Comparison of ENCODE assay signal across 7 cellular contexts in genomic region chr16:67041520-67041919, GRCh38. TPM values are rescaled to one million over a fixed set of nuclear protein-coding genes. Genes with fewer than 3 reads are reported as not detected.
DNase-seq lines count a peak whose midpoint lies in the region; ATAC-seq and TF ChIP-seq lines count a peak whose summit lies in the region.
"Not testable (repeated sequence)": the region's sequence is repeated elsewhere in the genome, so short reads cannot be mapped to it uniquely, and the experiment has no call there.

No MANE protein-coding gene starts in this region.

- TF ChIP-seq EP300 in SK-N-SH (IDR thresholded peaks at IDR 0.05; ENCODE audit: borderline replicate concordance in 1 of 2, low read depth in 1 of 2, low read length in 1 of 2), result not testable (repeated sequence)

- not testable (repeated sequence) for H2AFZ ChIP-seq in Loucy (ENCODE audit: low read length); SK-N-SH (ENCODE audit: low read depth)

- not testable (repeated sequence) for H3F3A ChIP-seq in Loucy (ENCODE audit: low read depth)
- H3F3A ChIP-seq in SK-N-SH (replicated peaks; ENCODE audit: insufficient read depth), result peaks cover 16% of the 10 kb centered on the region

- not testable (repeated sequence) for H3K9me2 ChIP-seq in Loucy (replicated peaks; ENCODE audit: low read depth, low read length); SK-N-SH

- peaks cover 100% of the 10 kb centered on the region for H3K79me2 ChIP-seq in Loucy (ENCODE audit: insufficient read depth, low read length)
- peaks cover 100% of the 10 kb centered on the region for H3K79me2 ChIP-seq in SK-N-SH (ENCODE audit: insufficient read depth)

- 0 out of 2 replicates have a peak, but pooled peaks have one; percentile 10 for TF ChIP-seq CTCF in Loucy (conservative IDR thresholded peaks at IDR 0.05; ENCODE audit: low read length)
- TF ChIP-seq CTCF in SK-N-SH (IDR thresholded peaks at IDR 0.05), result 0 out of 2 replicates have a peak, but pooled peaks have one; percentile 19
- peak; percentile 1 for TF ChIP-seq CTCF in cardiac fibroblast (IDR thresholded peaks at IDR 0.05; ENCODE audit: low read depth, low read length)

- H3K4me3 Mint-ChIP-seq in activated T-cell treated with anti-CD3 and anti-CD28 coated beads, Interleukin-2, amount 50 U/mL, for 24 hours; stimulated activated naive B cell treated with anti-CD40 and anti-IgM and Interleukin-4, amounts not matched to agents 10 μg/mL and 1 μg/mL and 100 μg/mL, for 72 hours: not testable (repeated sequence)

- TF ChIP-seq RAD21 in SK-N-SH (IDR thresholded peaks at IDR 0.05; ENCODE audit: low read length), result not testable (repeated sequence)

- not testable (repeated sequence) for ATAC-seq in stimulated activated naive B cell treated with anti-CD40 and anti-IgM and Interleukin-4, amounts not matched to agents 10 μg/mL and 1 μg/mL and 100 μg/mL, for 72 hours (replicated peaks)

- not testable (repeated sequence) for H3K4me2 ChIP-seq in Loucy (ENCODE audit: low read depth, low read length, poor library complexity, severe bottlenecking); SK-N-SH

- peaks cover 46% of the 10 kb centered on the region for H3K4me1 Mint-ChIP-seq in activated T-cell treated with anti-CD3 and anti-CD28 coated beads, Interleukin-2, amount 50 U/mL, for 24 hours (ENCODE audit: low read depth)
- not testable (repeated sequence) for H3K4me1 Mint-ChIP-seq in stimulated activated naive B cell treated with anti-CD40 and anti-IgM and Interleukin-4, amounts not matched to agents 10 μg/mL and 1 μg/mL and 100 μg/mL, for 72 hours

- not testable (repeated sequence) for H3K4me3 ChIP-seq in Loucy (ENCODE audit: low read length, poor library complexity, severe bottlenecking); SK-N-SH (ENCODE audit: low read depth in 2 of 2, low read length in 1 of 2); cardiac fibroblast (replicated peaks in 1 of 2; ENCODE audit: low read depth in 2 of 2, low read length in 2 of 2)

- not testable (repeated sequence) for H3K27me3 Mint-ChIP-seq in activated T-cell treated with anti-CD3 and anti-CD28 coated beads, Interleukin-2, amount 50 U/mL, for 24 hours; stimulated activated naive B cell treated with anti-CD40 and anti-IgM and Interleukin-4, amounts not matched to agents 10 μg/mL and 1 μg/mL and 100 μg/mL, for 72 hours

- not testable (repeated sequence) for H3K27me3 ChIP-seq in Loucy (ENCODE audit: insufficient read depth, low read length, poor library complexity, severe bottlenecking); SK-N-SH (ENCODE audit: insufficient read depth)

- not testable (repeated sequence) for H3K9me3 ChIP-seq in Loucy (ENCODE audit: insufficient read depth, low read depth, low read length); SK-N-SH

- H3K36me3 Mint-ChIP-seq in activated T-cell treated with anti-CD3 and anti-CD28 coated beads, Interleukin-2, amount 50 U/mL, for 24 hours (ENCODE audit: low read depth), result peaks cover 71% of the 10 kb centered on the region
- peaks cover 15 to 19% of the 10 kb centered on the region in 2 donors for H3K36me3 Mint-ChIP-seq in stimulated activated naive B cell treated with anti-CD40 and anti-IgM and Interleukin-4, amounts not matched to agents 10 μg/mL and 1 μg/mL and 100 μg/mL, for 72 hours

- DNase-seq in GF-D8 (lab: John Stamatoyannopoulos, UW) (peak; percentile 7), left kidney (ENCODE audit: low read depth, low spot score) (peak; percentile 31)
- not testable (repeated sequence) for DNase-seq in SK-N-SH; activated T-cell treated with anti-CD3 and anti-CD28 coated beads, Interleukin-2, amount 50 U/mL, for 24 hours; cardiac fibroblast (ENCODE audit: low read depth in 2 of 2); stimulated activated naive B cell treated with anti-CD40 and anti-IgM and Interleukin-4, amounts not matched to agents 10 μg/mL and 1 μg/mL and 100 μg/mL, for 72 hours

- not testable (repeated sequence) for H3K27ac ChIP-seq in SK-N-SH (ENCODE audit: low read depth in 2 of 2, low read length in 1 of 2)

- peaks cover 69% of the 10 kb centered on the region for H3K36me3 ChIP-seq in Loucy (ENCODE audit: insufficient read depth, low read length)
- H3K36me3 ChIP-seq in SK-N-SH (replicated peaks in 1 of 2; ENCODE audit: control insufficient read depth in 1 of 2, insufficient read depth in 2 of 2, low read length in 1 of 2), result peaks cover 24 to 70% of the 10 kb centered on the region in 2 experiments

- not testable (repeated sequence) for H3K9ac ChIP-seq in Loucy (ENCODE audit: low read depth, low read length, poor library complexity, severe bottlenecking); SK-N-SH

- H3K4me1 ChIP-seq in Loucy (ENCODE audit: insufficient read depth, low read length, poor library complexity, severe bottlenecking), result peaks cover 18% of the 10 kb centered on the region
- H3K4me1 ChIP-seq in SK-N-SH (ENCODE audit: control insufficient read depth in 1 of 2, insufficient read depth in 2 of 2, low read depth in 1 of 2, low read length in 1 of 2), result not testable (repeated sequence)

- H4K20me1 ChIP-seq in Loucy (ENCODE audit: insufficient read depth, low read length, poor library complexity, severe bottlenecking) (peaks cover 61% of the 10 kb centered on the region), SK-N-SH (ENCODE audit: insufficient read depth) (peaks cover 58% of the 10 kb centered on the region)

- CTCF ChIA-PET in SK-N-SH (lab: Yijun Ruan, JAX), result interaction anchor here (0.7 to 2.0 kb wide), 5 partner anchors 9 to 114 kb away, joined by 3 to 6 read pairs (median 4); no protein-coding TSS in a partner anchor

- peak overlapping the region; percentile 38 for H3K27ac Mint-ChIP-seq in activated T-cell treated with anti-CD3 and anti-CD28 coated beads, Interleukin-2, amount 50 U/mL, for 24 hours
- peak overlapping the region; percentile 33 for H3K27ac Mint-ChIP-seq in stimulated activated naive B cell treated with anti-CD40 and anti-IgM and Interleukin-4, amounts not matched to agents 10 μg/mL and 1 μg/mL and 100 μg/mL, for 72 hours

- not testable (repeated sequence) for H3K9me3 Mint-ChIP-seq in activated T-cell treated with anti-CD3 and anti-CD28 coated beads, Interleukin-2, amount 50 U/mL, for 24 hours; stimulated activated naive B cell treated with anti-CD40 and anti-IgM and Interleukin-4, amounts not matched to agents 10 μg/mL and 1 μg/mL and 100 μg/mL, for 72 hours

- 93% methylated on average over 4 of the region's 4 CpGs for WGBS in SK-N-SH (ENCODE audit: low lambda C conversion rate)

- POLR2A ChIA-PET in SK-N-SH (lab: Yijun Ruan, JAX), result not testable (repeated sequence)

RNA-seq across cellular contexts. Expression of gene CBFB, which starts 12.6 kb away (rescaled TPM):
- 38.8 and 40.1 TPM in 2 replicates for polyA plus RNA-seq in SK-N-SH (2012; rRNA removed)
- 53.2 and 79.2 TPM in 2 replicates for polyA plus RNA-seq in SK-N-SH (2012; cell fraction: cytosol; rRNA removed)
- 23.6 and 34.2 TPM in 2 replicates for polyA plus RNA-seq in SK-N-SH (2012; cell fraction: nucleus; rRNA removed)

RNA-seq across cellular contexts. Expression of gene CES4A, which starts 53.1 kb away (rescaled TPM):
- polyA plus RNA-seq in SK-N-SH (2012; rRNA removed), result 7.3 and 13.2 TPM in 2 replicates
- 1.8 and 2.6 TPM in 2 replicates for polyA plus RNA-seq in SK-N-SH (2012; cell fraction: cytosol; rRNA removed)
- 86.2 and 87.9 TPM in 2 replicates for polyA plus RNA-seq in SK-N-SH (2012; cell fraction: nucleus; rRNA removed)
